ENCODE assay signal across 7 cellular contexts in genomic region chr7:35106667-35107066, GRCh38.
DNase-seq lines count a peak whose midpoint lies in the region; ATAC-seq and TF ChIP-seq lines count a peak whose summit lies in the region.
"Not testable (repeated sequence)": the region's sequence is repeated elsewhere in the genome, so short reads cannot be mapped to it uniquely, and the experiment has no call there.

No MANE protein-coding gene starts in this region.

- H3K9ac ChIP-seq in HCT116 (ENCODE audit: low read length), result not testable (repeated sequence)

- RAD21 ChIA-PET in HCT116 (lab: Charles Lee; ENCODE audit: low non-redundant PET in 1 of 2, low total read pairs in 2 of 2, uncharacterized antibody in 2 of 2, unreplicated experiment in 2 of 2), result not testable (repeated sequence)

- not testable (repeated sequence) for H4K20me1 ChIP-seq in HCT116 (ENCODE audit: insufficient read depth)

- peak overlapping the region; percentile 45 for H2AFZ ChIP-seq in HCT116 (ENCODE audit: low read depth, low read length, poor library complexity, severe bottlenecking)

- ATAC-seq in HCT116 (peak; percentile 80), SK-N-SH treated with all-trans-retinoic acid at 6 μM for 48 hours (peak; percentile 93)

- H3K36me3 ChIP-seq in HCT116 (ENCODE audit: control insufficient read depth in 1 of 2, insufficient read depth in 2 of 2, low read length in 2 of 2); brain microvascular endothelial cell (replicated peaks): not testable (repeated sequence)

- H3K79me2 ChIP-seq in HCT116 (ENCODE audit: insufficient read depth, low read length), result not testable (repeated sequence)

- not testable (repeated sequence) for H3K4me1 Mint-ChIP-seq in Calu3 (ENCODE audit: low read depth, unreplicated experiment)

- in situ Hi-C loops in brain microvascular endothelial cell (cut with HindIII; ENCODE audit: low pct_ligation_motif_present, low sequenced_read_pairs), result not testable (repeated sequence)

- H3K27ac Mint-ChIP-seq in Calu3 (ENCODE audit: unreplicated experiment), result not testable (repeated sequence)

- intact Hi-C loops in Calu3 (cut with micrococcal nuclease; ENCODE audit: unreplicated experiment); HCT116 (cut with micrococcal nuclease): not testable (repeated sequence)

- TF ChIP-seq POLR2A in HCT116 (IDR thresholded peaks at IDR 0.05; ENCODE audit: borderline replicate concordance, extremely low read depth, insufficient read depth, insufficient read length), result not testable (repeated sequence)

- BruUV-seq in Calu3 (replicated peaks; lab: Mats Ljungman, UMichigan); HCT116 (replicated peaks; lab: Mats Ljungman, UMichigan): not testable (repeated sequence)

- not testable (repeated sequence) for H3K4me1 ChIP-seq in HCT116 (ENCODE audit: control insufficient read depth in 1 of 2, insufficient read depth in 2 of 2, low read length in 2 of 2)

- H3K27me3 Mint-ChIP-seq in Calu3 (ENCODE audit: unreplicated experiment), result not testable (repeated sequence)

- H3K27ac ChIP-seq in HCT116 (ENCODE audit: low read depth, low read length); brain microvascular endothelial cell: not testable (repeated sequence)

- peak overlapping the region; percentile 44 for H3K4me2 ChIP-seq in HCT116 (ENCODE audit: low read length)

- POLR2A ChIA-PET in HCT116 (lab: Charles Lee), result not testable (repeated sequence)

- H3K9me2 ChIP-seq in HCT116 (ENCODE audit: insufficient read depth), result not testable (repeated sequence)

- DNase-seq in Calu3 (peak; percentile 20), HCT116 (ENCODE audit: low read depth, low spot score) (peak; percentile 18), NCI-H226 (peak; percentile 50), brain microvascular endothelial cell (peak; percentile 31), fibroblast of the aortic adventitia (ENCODE audit: low read depth) (peak; percentile 13), kidney tubule cell (ENCODE audit: low spot score) (peak; percentile 75)

- H3K4me3 ChIP-seq in HCT116 (replicated peaks in 1 of 2; ENCODE audit: low read depth in 1 of 2, low read length in 2 of 2); brain microvascular endothelial cell (ENCODE audit: low read depth, low read length); fibroblast of the aortic adventitia (ENCODE audit: low read depth, low read length): not testable (repeated sequence)

- not testable (repeated sequence) for H3K27me3 ChIP-seq in HCT116 (ENCODE audit: insufficient read depth, low read length); brain microvascular endothelial cell (replicated peaks)

- not testable (repeated sequence) for H3K36me3 Mint-ChIP-seq in Calu3 (ENCODE audit: insufficient read depth, unreplicated experiment)

- CTCF ChIA-PET in Calu3 (lab: Charles Lee); HCT116 (lab: Charles Lee): not testable (repeated sequence)

- H3K9me3 Mint-ChIP-seq in Calu3 (ENCODE audit: low read depth, unreplicated experiment), result not testable (repeated sequence)

- not testable (repeated sequence) for TF ChIP-seq CTCF in Calu3 (IDR thresholded peaks at IDR 0.05; ENCODE audit: unreplicated experiment); HCT116 (IDR thresholded peaks at IDR 0.05 in 2 of 3, conservative IDR thresholded peaks at IDR 0.05 in 1 of 3; ENCODE audit: borderline replicate concordance in 1 of 3, insufficient read depth in 1 of 3, low read depth in 2 of 3, low read length in 2 of 3); brain microvascular endothelial cell (IDR thresholded peaks at IDR 0.05; ENCODE audit: low read depth, low read length, missing control alignments); fibroblast of the aortic adventitia (IDR thresholded peaks at IDR 0.05; ENCODE audit: insufficient read depth, low read length)

- TF ChIP-seq RAD21 in HCT116 (IDR thresholded peaks at IDR 0.05; ENCODE audit: low read depth), result not testable (repeated sequence)

- H3K9me3 ChIP-seq in HCT116 (ENCODE audit: control insufficient read depth in 1 of 2, insufficient read depth in 1 of 2, low read depth in 1 of 2, low read length in 2 of 2), result not testable (repeated sequence)

- not testable (repeated sequence) for H3K4me3 Mint-ChIP-seq in Calu3 (ENCODE audit: low read depth, unreplicated experiment)

TF ChIP-seq in HCT116, 20 proteins besides CTCF, POLR2A, EP300 and RAD21:
- peak; percentile 31; the same call in 1 of the 2 replicates for TF ChIP-seq JUND (IDR thresholded peaks at IDR 0.05)
- peak; percentile 37 for TF ChIP-seq FOSL1 (IDR thresholded peaks at IDR 0.05; ENCODE audit: low read depth)

TF ChIP-seq in SK-N-SH treated with all-trans-retinoic acid at 6 μM for 48 hours, 23 proteins besides CTCF, POLR2A, EP300 and RAD21:
- peak; percentile 34 for TF ChIP-seq ISL1 (CRISPR knock-in tag; IDR thresholded peaks at IDR 0.05)

Comparison
In these comparisons a context has a peak if more than half of its experiments do, and no peak if none do; other contexts are left out.
1. DNase-seq: peak in every context shown above with its lines; median percentile 75 in kidney tubule cell; 50 in NCI-H226; 31 in brain microvascular endothelial cell; 20 in Calu3; 18 in HCT116; 13 in fibroblast of the aortic adventitia.